Comparison of ENCODE assay signal across 11 cellular contexts in the genomic region with DNA sequence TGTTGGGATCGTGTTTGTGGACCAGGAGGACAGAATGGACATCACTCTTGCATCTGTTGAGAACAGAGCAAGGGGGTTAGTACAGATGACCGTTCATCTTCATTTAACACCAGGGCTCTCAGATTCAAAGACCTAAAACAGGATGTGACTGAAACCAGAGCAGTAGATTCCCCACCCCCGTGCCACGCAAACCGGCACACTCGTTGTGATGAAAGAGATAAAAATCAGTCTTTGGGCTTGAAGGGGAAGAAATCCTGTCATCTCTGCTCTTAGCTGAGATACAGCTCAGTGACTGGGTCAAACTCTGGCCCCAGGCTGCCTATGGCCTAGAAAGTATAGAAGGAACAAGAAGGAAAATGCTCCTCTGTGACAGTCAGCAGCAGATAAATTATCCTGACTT.
A peak's percentile ranks its signal among the peaks of the same experiment; 100 is the strongest.
DNase-seq lines count a peak whose midpoint lies in the region; ATAC-seq and TF ChIP-seq lines count a peak whose summit lies in the region.
"Had no signal": no experiment of that assay in that cellular context is flagged by ENCODE, and none has a peak within 500 bp of the region (broad histone marks: within the 10 kb centered on the region; RNA-seq: fewer than 3 reads in every experiment).

No MANE protein-coding gene starts in this region.

- POLR2A ChIA-PET in activated CD4-positive, alpha-beta T cell treated with anti-CD3 and anti-CD28 coated beads, Interleukin-2, amount 10 ng/mL, durations not matched to agents 7 days and 5 days (lab: Charles Lee) = no interaction called here
- POLR2A ChIA-PET in GM10248 (lab: Yijun Ruan, JAX) = no interaction called here

- peak overlapping the region; percentile 94 for H3K27ac Mint-ChIP-seq in activated CD4-positive, alpha-beta T cell treated with anti-CD3 and anti-CD28 coated beads, Interleukin-2, amount 10 ng/mL, durations not matched to agents 7 days and 5 days
- peak overlapping the region; percentile 94 for H3K27ac Mint-ChIP-seq in activated naive CD8-positive, alpha-beta T cell treated with anti-CD3 and anti-CD28 coated beads for 36 hours
- H3K27ac Mint-ChIP-seq: mesothelial cell of epicardium had no signal

- CTCF ChIA-PET in activated CD4-positive, alpha-beta T cell treated with anti-CD3 and anti-CD28 coated beads, Interleukin-2, amount 10 ng/mL, durations not matched to agents 7 days and 5 days (lab: Charles Lee) = interaction anchor here (0.7 kb wide), 1 partner anchor 325 kb away, joined by 3 read pairs; no protein-coding TSS in a partner anchor
- CTCF ChIA-PET in GM10248 (lab: Yijun Ruan, JAX) = interaction anchor here (1.2 to 2.3 kb wide), 3 partner anchors 18 to 396 kb away, joined by 4 to 8 read pairs (median 5); no protein-coding TSS in a partner anchor

- TF ChIP-seq CTCF in GM10248 (IDR thresholded peaks at IDR 0.05; ENCODE audit: control extremely low read depth, extremely low read depth, low read depth, missing control alignments) = no peak

- H3K27me3 Mint-ChIP-seq in activated CD4-positive, alpha-beta T cell treated with anti-CD3 and anti-CD28 coated beads, Interleukin-2, amount 10 ng/mL, durations not matched to agents 7 days and 5 days = no peaks in the 10 kb centered on the region
- H3K27me3 Mint-ChIP-seq in activated naive CD8-positive, alpha-beta T cell treated with anti-CD3 and anti-CD28 coated beads for 36 hours = no peaks in the 10 kb centered on the region

- H3K4me3 Mint-ChIP-seq in activated CD4-positive, alpha-beta T cell treated with anti-CD3 and anti-CD28 coated beads, Interleukin-2, amount 10 ng/mL, durations not matched to agents 7 days and 5 days = peak overlapping the region; percentile 78
- peak overlapping the region; percentile 65 for H3K4me3 Mint-ChIP-seq in activated naive CD8-positive, alpha-beta T cell treated with anti-CD3 and anti-CD28 coated beads for 36 hours
- H3K4me3 Mint-ChIP-seq: mesothelial cell of epicardium had no signal

- no peaks in the 10 kb centered on the region for H3K9me3 Mint-ChIP-seq in activated CD4-positive, alpha-beta T cell treated with anti-CD3 and anti-CD28 coated beads, Interleukin-2, amount 10 ng/mL, durations not matched to agents 7 days and 5 days
- peaks cover 3% of the 10 kb centered on the region for H3K9me3 Mint-ChIP-seq in activated naive CD8-positive, alpha-beta T cell treated with anti-CD3 and anti-CD28 coated beads for 36 hours
- H3K9me3 Mint-ChIP-seq: mesothelial cell of epicardium had no signal

- H3K36me3 Mint-ChIP-seq in activated CD4-positive, alpha-beta T cell treated with anti-CD3 and anti-CD28 coated beads, Interleukin-2, amount 10 ng/mL, durations not matched to agents 7 days and 5 days (ENCODE audit: low read depth) = peaks cover 55% of the 10 kb centered on the region
- H3K36me3 Mint-ChIP-seq in activated naive CD8-positive, alpha-beta T cell treated with anti-CD3 and anti-CD28 coated beads for 36 hours = peaks cover 40% of the 10 kb centered on the region

- ATAC-seq in HG03095 (IDR thresholded peaks at IDR 0.05; ENCODE audit: unreplicated experiment) (peak; percentile 50), GM21526 (IDR thresholded peaks at IDR 0.05; ENCODE audit: low FRiP score, unreplicated experiment) (no peak), GM21576 (IDR thresholded peaks at IDR 0.05; ENCODE audit: unreplicated experiment) (no peak)

- H3K4me1 Mint-ChIP-seq in activated CD4-positive, alpha-beta T cell treated with anti-CD3 and anti-CD28 coated beads, Interleukin-2, amount 10 ng/mL, durations not matched to agents 7 days and 5 days = peaks cover 75% of the 10 kb centered on the region
- H3K4me1 Mint-ChIP-seq in activated naive CD8-positive, alpha-beta T cell treated with anti-CD3 and anti-CD28 coated beads for 36 hours = peaks cover 66% of the 10 kb centered on the region
- H3K4me1 Mint-ChIP-seq: mesothelial cell of epicardium had no signal

- peak; percentile 74 for DNase-seq in activated CD4-positive, alpha-beta T cell treated with anti-CD3 and anti-CD28 coated beads, Interleukin-2, amount 10 ng/mL, durations not matched to agents 7 days and 5 days
- peak; percentile 70 for DNase-seq in activated naive CD8-positive, alpha-beta T cell treated with anti-CD3 and anti-CD28 coated beads for 36 hours
- peak in 2 of 3 donors; percentile 60 to 76 for DNase-seq in stimulated activated CD4-positive, alpha-beta T cell treated with anti-CD3 and anti-CD28 coated beads, TNF-alpha, amount 100 ng/mL, for 48 hours (ENCODE audit: low read depth in 3 of 3)
- DNase-seq in GM10248 (ENCODE audit: extremely low spot score) (no peak), DMS114 treated with DMSO at 0.1 percent for 48 hours (lab: John Stamatoyannopoulos, UW; ENCODE audit: unreplicated experiment) (no peak)
- DNase-seq: COR-L47, KBM-7 had no signal

Comparison
In these comparisons a context has a peak if more than half of its experiments do, and no peak if none do; other contexts are left out.
1. DNase-seq: peak in activated CD4-positive, alpha-beta T cell treated with anti-CD3 and anti-CD28 coated beads, Interleukin-2, amount 10 ng/mL, durations not matched to agents 7 days and 5 days (single experiment), activated naive CD8-positive, alpha-beta T cell treated with anti-CD3 and anti-CD28 coated beads for 36 hours (single experiment) and stimulated activated CD4-positive, alpha-beta T cell treated with anti-CD3 and anti-CD28 coated beads, TNF-alpha, amount 100 ng/mL, for 48 hours (2 of 3); none in GM10248 (single experiment) and DMS114 treated with DMSO at 0.1 percent for 48 hours (single experiment).